Comparison of ENCODE assay signal across 22 cellular contexts in genomic region chr18:3425450-3425849, GRCh38.
"Had no signal": no experiment of that assay in that cellular context is flagged by ENCODE, and none has a peak within 500 bp of the region (broad histone marks: within the 10 kb centered on the region; RNA-seq: fewer than 3 reads in every experiment).

No MANE protein-coding gene starts in this region.

- H3K4me1 ChIP-seq: heart left ventricle, parathyroid adenoma, psoas muscle, right lobe of liver, testis, tibial nerve had no signal

- H3K9ac ChIP-seq: parathyroid adenoma had no signal

- H3K27me3 Mint-ChIP-seq: central memory CD8-positive, alpha-beta T cell; stimulated activated memory B cell treated with anti-CD40 and anti-IgM and Interleukin-4, amounts not matched to agents 10 μg/mL and 1 μg/mL and 100 μg/mL, for 72 hours; stimulated activated naive CD8-positive, alpha-beta T cell treated with anti-CD3 and anti-CD28 coated beads, Interleukin-15, amount 100 ng/mL, for 72 hours had no signal

- H3K27me3 ChIP-seq: heart left ventricle, right lobe of liver, testis, tibial nerve had no signal

- H3K36me3 ChIP-seq: heart left ventricle, right lobe of liver, tibial nerve had no signal

- DNase-seq: effector memory CD4-positive, alpha-beta T cell; heart left ventricle; hypothalamus; islet precursor cell; mammary epithelial cell; natural killer cell; occipital lobe; psoas muscle; retina; right lobe of liver; stimulated activated CD4-positive, alpha-beta T cell treated with anti-CD3 and anti-CD28 coated beads, Interleukin-1b, Interleukin-23, amount 100 ng/mL, for 48 hours; stimulated activated CD4-positive, alpha-beta T cell treated with anti-CD3 and anti-CD28 coated beads, Interleukin-4, amount 100 ng/mL, for 24 hours; stimulated activated naive CD8-positive, alpha-beta T cell treated with anti-CD3 and anti-CD28 coated beads, Interleukin-15, amount 100 ng/mL, for 72 hours; testis had no signal

- H3K79me2 ChIP-seq: parathyroid adenoma had no signal

- H3K27ac Mint-ChIP-seq: natural killer cell; stimulated activated memory B cell treated with anti-CD40 and anti-IgM and Interleukin-4, amounts not matched to agents 10 μg/mL and 1 μg/mL and 100 μg/mL, for 72 hours; stimulated activated naive CD8-positive, alpha-beta T cell treated with anti-CD3 and anti-CD28 coated beads, Interleukin-15, amount 100 ng/mL, for 72 hours had no signal

- H3K4me3 Mint-ChIP-seq: central memory CD8-positive, alpha-beta T cell; natural killer cell; neural crest cell; stimulated activated memory B cell treated with anti-CD40 and anti-IgM and Interleukin-4, amounts not matched to agents 10 μg/mL and 1 μg/mL and 100 μg/mL, for 72 hours; stimulated activated naive CD8-positive, alpha-beta T cell treated with anti-CD3 and anti-CD28 coated beads, Interleukin-15, amount 100 ng/mL, for 72 hours had no signal

- H3K9me3 Mint-ChIP-seq: central memory CD8-positive, alpha-beta T cell; natural killer cell; stimulated activated memory B cell treated with anti-CD40 and anti-IgM and Interleukin-4, amounts not matched to agents 10 μg/mL and 1 μg/mL and 100 μg/mL, for 72 hours; stimulated activated naive CD8-positive, alpha-beta T cell treated with anti-CD3 and anti-CD28 coated beads, Interleukin-15, amount 100 ng/mL, for 72 hours had no signal

- H3K4me3 ChIP-seq: heart left ventricle, psoas muscle, right lobe of liver, testis, tibial nerve had no signal

- H3K9me3 ChIP-seq: psoas muscle, right lobe of liver, testis, tibial nerve had no signal

- H2AFZ ChIP-seq: parathyroid adenoma had no signal

- H3K4me1 Mint-ChIP-seq: central memory CD8-positive, alpha-beta T cell; natural killer cell; neural crest cell; stimulated activated memory B cell treated with anti-CD40 and anti-IgM and Interleukin-4, amounts not matched to agents 10 μg/mL and 1 μg/mL and 100 μg/mL, for 72 hours; stimulated activated naive CD8-positive, alpha-beta T cell treated with anti-CD3 and anti-CD28 coated beads, Interleukin-15, amount 100 ng/mL, for 72 hours had no signal

- FAIRE-seq: endometrium, frontal cortex had no signal

- ATAC-seq: heart left ventricle; left lobe of liver; natural killer cell; psoas muscle; right lobe of liver; stimulated activated memory B cell treated with anti-CD40 and anti-IgM and Interleukin-4, amounts not matched to agents 10 μg/mL and 1 μg/mL and 100 μg/mL, for 72 hours; stimulated activated naive CD8-positive, alpha-beta T cell treated with anti-CD3 and anti-CD28 coated beads, Interleukin-15, amount 100 ng/mL, for 72 hours had no signal

- H3K36me3 Mint-ChIP-seq: natural killer cell; stimulated activated memory B cell treated with anti-CD40 and anti-IgM and Interleukin-4, amounts not matched to agents 10 μg/mL and 1 μg/mL and 100 μg/mL, for 72 hours had no signal

- H3K27ac ChIP-seq: heart left ventricle, parathyroid adenoma, psoas muscle, right lobe of liver, testis, tibial nerve had no signal
